Comparison of ENCODE assay signal across 19 cellular contexts in the genomic region with DNA sequence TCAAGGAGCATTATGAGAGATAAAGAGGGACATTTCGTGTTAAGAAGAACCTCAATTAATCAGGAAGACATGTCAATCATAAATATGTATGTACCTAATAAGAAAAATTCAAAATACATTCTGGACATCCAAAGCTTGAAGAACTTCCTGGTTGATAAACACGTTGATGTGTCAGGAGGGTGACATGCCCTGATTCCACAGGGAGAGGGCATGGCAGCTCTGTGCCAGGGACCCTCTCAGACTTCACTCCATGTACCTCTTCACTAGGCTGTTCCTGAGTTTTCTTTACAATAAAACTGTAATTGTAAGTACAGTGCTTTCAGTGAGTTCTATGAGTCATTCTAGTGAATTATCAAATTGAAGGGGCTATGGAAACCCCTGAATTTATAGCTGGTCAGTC.
"Had no signal": no experiment of that assay in that cellular context is flagged by ENCODE, and none has a peak within 500 bp of the region (broad histone marks: within the 10 kb centered on the region; RNA-seq: fewer than 3 reads in every experiment).

No MANE protein-coding gene starts in this region.

- H3K4me3 Mint-ChIP-seq: naive thymus-derived CD8-positive, alpha-beta T cell; stimulated activated naive B cell treated with anti-CD40 and anti-IgM and Interleukin-4, amounts not matched to agents 10 μg/mL and 1 μg/mL and 100 μg/mL, for 72 hours; stimulated activated naive CD8-positive, alpha-beta T cell treated with anti-CD3 and anti-CD28 coated beads, Interleukin-15, amount 100 ng/mL, for 72 hours had no signal

- H3K4me1 ChIP-seq: heart left ventricle, right atrium auricular region, sigmoid colon, testis, tibial nerve, upper lobe of right lung had no signal

- H3K9me3 Mint-ChIP-seq: naive thymus-derived CD8-positive, alpha-beta T cell; stimulated activated naive B cell treated with anti-CD40 and anti-IgM and Interleukin-4, amounts not matched to agents 10 μg/mL and 1 μg/mL and 100 μg/mL, for 72 hours; stimulated activated naive CD8-positive, alpha-beta T cell treated with anti-CD3 and anti-CD28 coated beads, Interleukin-15, amount 100 ng/mL, for 72 hours had no signal

- H3K27me3 ChIP-seq: dorsolateral prefrontal cortex, heart left ventricle, ovary, right atrium auricular region, sigmoid colon, testis, tibial nerve, upper lobe of right lung had no signal

- H3K4me1 Mint-ChIP-seq: naive thymus-derived CD8-positive, alpha-beta T cell; stimulated activated naive B cell treated with anti-CD40 and anti-IgM and Interleukin-4, amounts not matched to agents 10 μg/mL and 1 μg/mL and 100 μg/mL, for 72 hours; stimulated activated naive CD8-positive, alpha-beta T cell treated with anti-CD3 and anti-CD28 coated beads, Interleukin-15, amount 100 ng/mL, for 72 hours had no signal

- H3K36me3 ChIP-seq: heart left ventricle, ovary, right atrium auricular region, sigmoid colon, tibial nerve, upper lobe of right lung had no signal

- H3K27ac ChIP-seq: dorsolateral prefrontal cortex, heart left ventricle, ovary, right atrium auricular region, sigmoid colon, skin epidermis, testis, tibial nerve, upper lobe of right lung had no signal

- DNase-seq: cortex of kidney; dorsolateral prefrontal cortex; effector CD8-positive, alpha-beta T cell; heart left ventricle; hypothalamus; kidney glomerular epithelial cell; naive thymus-derived CD8-positive, alpha-beta T cell; ovary; sigmoid colon; stimulated activated CD4-positive, alpha-beta T cell treated with anti-CD3 and anti-CD28 coated beads, Interleukin-2, amount 100 ng/mL, for 24 hours; stimulated activated CD4-positive, alpha-beta T cell treated with anti-CD3 and anti-CD28 coated beads, Interleukin-4, amount 100 ng/mL, for 4 hours; stimulated activated naive B cell treated with anti-CD40 and anti-IgM and Interleukin-4, amounts not matched to agents 10 μg/mL and 1 μg/mL and 100 μg/mL, for 72 hours; stimulated activated naive CD8-positive, alpha-beta T cell treated with anti-CD3 and anti-CD28 coated beads, Interleukin-15, amount 100 ng/mL, for 72 hours; testis; upper lobe of right lung had no signal

- H3K27me3 Mint-ChIP-seq: stimulated activated naive B cell treated with anti-CD40 and anti-IgM and Interleukin-4, amounts not matched to agents 10 μg/mL and 1 μg/mL and 100 μg/mL, for 72 hours had no signal

- H3K4me3 ChIP-seq: dorsolateral prefrontal cortex, heart left ventricle, ovary, right atrium auricular region, sigmoid colon, skin epidermis, testis, tibial nerve, upper lobe of right lung had no signal

- H3K9me3 ChIP-seq: heart left ventricle, ovary, right atrium auricular region, sigmoid colon, testis, tibial nerve, upper lobe of right lung had no signal

- H3K27ac Mint-ChIP-seq: naive thymus-derived CD8-positive, alpha-beta T cell; stimulated activated naive B cell treated with anti-CD40 and anti-IgM and Interleukin-4, amounts not matched to agents 10 μg/mL and 1 μg/mL and 100 μg/mL, for 72 hours had no signal

- H3K36me3 Mint-ChIP-seq: naive thymus-derived CD8-positive, alpha-beta T cell; stimulated activated naive B cell treated with anti-CD40 and anti-IgM and Interleukin-4, amounts not matched to agents 10 μg/mL and 1 μg/mL and 100 μg/mL, for 72 hours had no signal

- ATAC-seq: esophagus mucosa; heart left ventricle; naive thymus-derived CD8-positive, alpha-beta T cell; stimulated activated naive B cell treated with anti-CD40 and anti-IgM and Interleukin-4, amounts not matched to agents 10 μg/mL and 1 μg/mL and 100 μg/mL, for 72 hours; stimulated activated naive CD8-positive, alpha-beta T cell treated with anti-CD3 and anti-CD28 coated beads, Interleukin-15, amount 100 ng/mL, for 72 hours; upper lobe of right lung had no signal
